Comparison of ENCODE assay signal across 12 cellular contexts in the genomic region with DNA sequence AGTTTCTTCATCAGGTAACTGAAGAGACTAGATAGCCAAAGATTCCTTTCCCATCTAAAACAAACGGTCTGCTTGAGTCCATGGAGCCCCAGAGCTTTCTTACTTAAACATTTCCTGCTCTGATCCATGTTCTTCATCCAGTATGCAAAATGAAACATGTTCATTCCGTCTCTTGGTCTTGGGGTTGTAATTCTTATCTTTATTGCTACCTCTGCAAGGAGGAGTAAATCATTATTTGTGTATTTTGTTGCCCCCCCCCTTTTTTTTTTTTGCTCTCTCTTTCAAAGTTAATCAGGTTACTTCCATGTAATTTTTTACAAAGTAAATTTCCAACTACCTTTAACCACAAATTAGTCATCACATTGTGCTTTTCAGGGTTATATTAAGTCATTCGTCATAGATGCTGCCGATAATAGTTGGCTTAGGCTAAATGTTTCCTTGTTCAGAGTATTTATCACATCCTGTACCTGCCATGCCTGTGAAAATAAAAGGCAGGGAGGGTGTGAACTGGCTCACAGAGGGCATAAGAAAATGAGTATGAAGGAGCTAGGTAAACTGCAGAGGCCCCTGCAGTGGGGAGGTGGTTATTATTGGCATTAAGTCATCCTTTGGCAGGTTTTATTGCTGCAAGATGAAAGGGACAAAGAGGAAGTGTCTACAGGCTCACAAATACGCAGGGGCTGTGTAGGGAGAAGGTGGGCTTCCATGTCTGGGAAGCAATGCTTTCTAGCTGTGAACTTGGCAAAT.
DNase-seq lines count a peak whose midpoint lies in the region; ATAC-seq and TF ChIP-seq lines count a peak whose summit lies in the region.
"Had no signal": no experiment of that assay in that cellular context is flagged by ENCODE, and none has a peak within 500 bp of the region (broad histone marks: within the 10 kb centered on the region; RNA-seq: fewer than 3 reads in every experiment).

No MANE protein-coding gene starts in this region.

- H3K4me1 Mint-ChIP-seq in activated CD4-positive, alpha-beta T cell treated with anti-CD3 and anti-CD28 coated beads, Interleukin-2, amount 10 ng/mL, durations not matched to agents 7 days and 5 days, result peaks cover 7% of the 10 kb centered on the region
- peaks cover 25% of the 10 kb centered on the region for H3K4me1 Mint-ChIP-seq in activated CD8-positive, alpha-beta T cell treated with anti-CD3 and anti-CD28 coated beads for 36 hours (ENCODE audit: low read depth)
- peaks cover 21% of the 10 kb centered on the region for H3K4me1 Mint-ChIP-seq in stimulated activated naive CD8-positive, alpha-beta T cell treated with anti-CD3 and anti-CD28 coated beads, Interleukin-15, amount 100 ng/mL, for 72 hours
- H3K4me1 Mint-ChIP-seq: central memory CD8-positive, alpha-beta T cell had no signal

- H3K27me3 Mint-ChIP-seq in activated CD4-positive, alpha-beta T cell treated with anti-CD3 and anti-CD28 coated beads, Interleukin-2, amount 10 ng/mL, durations not matched to agents 7 days and 5 days, result no peaks in the 10 kb centered on the region
- H3K27me3 Mint-ChIP-seq in activated CD8-positive, alpha-beta T cell treated with anti-CD3 and anti-CD28 coated beads for 36 hours, result peaks cover 2% of the 10 kb centered on the region
- H3K27me3 Mint-ChIP-seq in stimulated activated naive CD8-positive, alpha-beta T cell treated with anti-CD3 and anti-CD28 coated beads, Interleukin-15, amount 100 ng/mL, for 72 hours, result no peaks in the 10 kb centered on the region

- CTCF ChIA-PET in activated CD4-positive, alpha-beta T cell treated with anti-CD3 and anti-CD28 coated beads, Interleukin-2, amount 10 ng/mL, durations not matched to agents 7 days and 5 days (lab: Charles Lee), result no interaction called here
- CTCF ChIA-PET in activated CD8-positive, alpha-beta T cell treated with anti-CD3 and anti-CD28 coated beads for 36 hours (lab: Charles Lee), result interaction anchor here (1.0 to 1.3 kb wide), 3 partner anchors 16 to 128 kb away, joined by 3 read pairs; no protein-coding TSS in a partner anchor

- H3K4me3 ChIP-seq in fibroblast of villous mesenchyme (ENCODE audit: low read depth, low read length), result no peak overlapping the region

- peak; percentile 55 for DNase-seq in activated CD4-positive, alpha-beta T cell treated with anti-CD3 and anti-CD28 coated beads for 48 hours
- DNase-seq in activated CD4-positive, alpha-beta T cell treated with anti-CD3 and anti-CD28 coated beads, Interleukin-2, amount 10 ng/mL, durations not matched to agents 7 days and 5 days, result no peak
- DNase-seq in activated CD8-positive, alpha-beta T cell treated with anti-CD3 and anti-CD28 coated beads for 36 hours, result peak; percentile 62
- DNase-seq in fibroblast of villous mesenchyme (ENCODE audit: low read depth), result peak; percentile 50
- peak in 1 of 2 donors; percentile 19 for DNase-seq in stimulated activated naive CD8-positive, alpha-beta T cell treated with anti-CD3 and anti-CD28 coated beads, Interleukin-15, amount 100 ng/mL, for 72 hours
- DNase-seq in AG08395 (ENCODE audit: low spot score), result no peak
- no peak for DNase-seq in DMS79 treated with DMSO at 0.1 percent for 48 hours (lab: John Stamatoyannopoulos, UW)
- DNase-seq: BE2C, NCI-H1930, T-helper 9 cell had no signal

- no peak overlapping the region for H3K4me3 Mint-ChIP-seq in activated CD4-positive, alpha-beta T cell treated with anti-CD3 and anti-CD28 coated beads, Interleukin-2, amount 10 ng/mL, durations not matched to agents 7 days and 5 days
- no peak overlapping the region for H3K4me3 Mint-ChIP-seq in activated CD8-positive, alpha-beta T cell treated with anti-CD3 and anti-CD28 coated beads for 36 hours
- peak overlapping the region in 1 of 2 donors; percentile 48 for H3K4me3 Mint-ChIP-seq in stimulated activated naive CD8-positive, alpha-beta T cell treated with anti-CD3 and anti-CD28 coated beads, Interleukin-15, amount 100 ng/mL, for 72 hours
- H3K4me3 Mint-ChIP-seq: central memory CD8-positive, alpha-beta T cell had no signal

- H3K27ac Mint-ChIP-seq in activated CD4-positive, alpha-beta T cell treated with anti-CD3 and anti-CD28 coated beads, Interleukin-2, amount 10 ng/mL, durations not matched to agents 7 days and 5 days, result no peak overlapping the region
- peak overlapping the region; percentile 63 for H3K27ac Mint-ChIP-seq in activated CD8-positive, alpha-beta T cell treated with anti-CD3 and anti-CD28 coated beads for 36 hours
- no peak overlapping the region for H3K27ac Mint-ChIP-seq in stimulated activated naive CD8-positive, alpha-beta T cell treated with anti-CD3 and anti-CD28 coated beads, Interleukin-15, amount 100 ng/mL, for 72 hours

- no peak for TF ChIP-seq CTCF in activated CD8-positive, alpha-beta T cell treated with anti-CD3 and anti-CD28 coated beads for 36 hours (IDR thresholded peaks at IDR 0.05)
- TF ChIP-seq CTCF in fibroblast of villous mesenchyme (IDR thresholded peaks at IDR 0.05; ENCODE audit: insufficient read depth, low read depth, low read length), result no peak

- peaks cover 13% of the 10 kb centered on the region for H3K9me3 Mint-ChIP-seq in activated CD4-positive, alpha-beta T cell treated with anti-CD3 and anti-CD28 coated beads, Interleukin-2, amount 10 ng/mL, durations not matched to agents 7 days and 5 days
- H3K9me3 Mint-ChIP-seq in activated CD8-positive, alpha-beta T cell treated with anti-CD3 and anti-CD28 coated beads for 36 hours, result peaks cover 2% of the 10 kb centered on the region
- peaks cover 5 to 8% of the 10 kb centered on the region in 2 donors for H3K9me3 Mint-ChIP-seq in stimulated activated naive CD8-positive, alpha-beta T cell treated with anti-CD3 and anti-CD28 coated beads, Interleukin-15, amount 100 ng/mL, for 72 hours
- H3K9me3 Mint-ChIP-seq: central memory CD8-positive, alpha-beta T cell had no signal

- no peaks in the 10 kb centered on the region for H3K36me3 Mint-ChIP-seq in activated CD4-positive, alpha-beta T cell treated with anti-CD3 and anti-CD28 coated beads, Interleukin-2, amount 10 ng/mL, durations not matched to agents 7 days and 5 days (ENCODE audit: low read depth)
- no peaks in the 10 kb centered on the region for H3K36me3 Mint-ChIP-seq in activated CD8-positive, alpha-beta T cell treated with anti-CD3 and anti-CD28 coated beads for 36 hours (ENCODE audit: low read depth)

- intact Hi-C loops in activated CD8-positive, alpha-beta T cell treated with anti-CD3 and anti-CD28 coated beads for 36 hours (cut with micrococcal nuclease), result no loop called here

- POLR2A ChIA-PET in activated CD4-positive, alpha-beta T cell treated with anti-CD3 and anti-CD28 coated beads, Interleukin-2, amount 10 ng/mL, durations not matched to agents 7 days and 5 days (lab: Charles Lee), result no interaction called here
- POLR2A ChIA-PET in activated CD8-positive, alpha-beta T cell treated with anti-CD3 and anti-CD28 coated beads for 36 hours (lab: Charles Lee), result no interaction called here

- peak; percentile 96 for ATAC-seq in activated CD8-positive, alpha-beta T cell treated with anti-CD3 and anti-CD28 coated beads for 36 hours
- ATAC-seq in stimulated activated naive CD8-positive, alpha-beta T cell treated with anti-CD3 and anti-CD28 coated beads, Interleukin-15, amount 100 ng/mL, for 72 hours, result peak; percentile 93
- no peak for ATAC-seq in GM18858 (IDR thresholded peaks at IDR 0.05; ENCODE audit: unreplicated experiment)

Comparison
In these comparisons a context has a peak if more than half of its experiments do, and no peak if none do; other contexts are left out.
1. DNase-seq: peak in activated CD4-positive, alpha-beta T cell treated with anti-CD3 and anti-CD28 coated beads for 48 hours (single experiment), activated CD8-positive, alpha-beta T cell treated with anti-CD3 and anti-CD28 coated beads for 36 hours (single experiment) and fibroblast of villous mesenchyme (single experiment); none in activated CD4-positive, alpha-beta T cell treated with anti-CD3 and anti-CD28 coated beads, Interleukin-2, amount 10 ng/mL, durations not matched to agents 7 days and 5 days (single experiment), AG08395 (single experiment) and DMS79 treated with DMSO at 0.1 percent for 48 hours (single experiment).